In the genomic region with DNA sequence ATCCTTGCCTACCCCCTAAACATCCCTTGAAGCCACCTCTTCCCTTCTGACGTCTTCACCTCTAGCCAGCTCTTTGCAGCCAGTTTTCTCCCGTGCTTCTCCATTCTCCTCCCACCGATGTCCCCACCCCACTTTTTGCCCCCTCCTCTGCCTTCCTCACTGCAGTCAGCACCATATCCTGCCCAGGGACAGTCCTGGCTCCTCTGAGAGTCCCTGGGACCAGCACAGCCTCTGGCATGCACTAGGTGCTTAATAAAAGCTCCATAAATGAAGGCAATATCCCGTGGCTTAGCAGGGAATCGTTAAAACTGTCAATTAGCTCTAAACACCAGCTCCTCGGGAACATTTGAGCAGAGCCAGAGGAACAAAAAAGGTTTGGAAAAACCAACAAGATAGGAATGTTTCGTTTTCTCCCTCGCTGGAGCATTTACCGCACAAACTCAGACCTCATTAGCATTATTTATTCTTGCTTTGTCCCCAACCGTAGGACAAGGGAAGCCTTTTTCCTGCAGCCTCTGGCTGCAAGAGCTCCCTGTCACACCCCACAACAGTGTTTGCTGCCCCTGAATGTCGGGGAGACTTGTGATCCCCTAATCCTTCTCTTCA, we compare ENCODE assay signal across 18 cellular contexts. TPM values are rescaled to one million over a fixed set of nuclear protein-coding genes. Genes with fewer than 3 reads are reported as not detected.
"Had no signal": no experiment of that assay in that cellular context is flagged by ENCODE, and none has a peak within 500 bp of the region (broad histone marks: within the 10 kb centered on the region; RNA-seq: fewer than 3 reads in every experiment).

No MANE protein-coding gene starts in this region.

- DNase-seq: activated CD4-positive, alpha-beta T cell treated with anti-CD3 and anti-CD28 coated beads, Interleukin-2, amount 10 ng/mL, durations not matched to agents 24 days and 14 days; activated CD4-positive, CD25-positive, alpha-beta regulatory T cell; activated CD8-positive, alpha-beta memory T cell treated with anti-CD3 and anti-CD28 coated beads, Interleukin-2, amount 50 U/mL, for 48 hours; activated naive CD8-positive, alpha-beta T cell treated with anti-CD3 and anti-CD28 coated beads, Interleukin-2, amount 10 ng/mL, durations not matched to agents 7 days and 5 days; activated T-cell treated with anti-CD3 and anti-CD28 coated beads, Interleukin-2, amount 50 U/mL, for 72 hours; colonic mucosa; ovary; spleen had no signal

- H3K27me3 ChIP-seq: colonic mucosa, ovary had no signal

- ATAC-seq: activated T-cell treated with anti-CD3 and anti-CD28 coated beads, Interleukin-2, amount 50 U/mL, for 72 hours; sciatic nerve had no signal

- H3K4me1 Mint-ChIP-seq: activated CD4-positive, alpha-beta T cell treated with anti-CD3 and anti-CD28 coated beads, Interleukin-2, amount 10 ng/mL, durations not matched to agents 24 days and 14 days; activated naive CD8-positive, alpha-beta T cell treated with anti-CD3 and anti-CD28 coated beads, Interleukin-2, amount 10 ng/mL, durations not matched to agents 7 days and 5 days had no signal

- H3K4me3 ChIP-seq: colonic mucosa, esophagus muscularis mucosa, ovary, spleen, suprapubic skin had no signal

- H3K27me3 Mint-ChIP-seq: activated CD4-positive, alpha-beta T cell treated with anti-CD3 and anti-CD28 coated beads, Interleukin-2, amount 10 ng/mL, durations not matched to agents 24 days and 14 days had no signal

- H3K27ac Mint-ChIP-seq: activated CD4-positive, alpha-beta T cell treated with anti-CD3 and anti-CD28 coated beads, Interleukin-2, amount 10 ng/mL, durations not matched to agents 24 days and 14 days; activated naive CD8-positive, alpha-beta T cell treated with anti-CD3 and anti-CD28 coated beads, Interleukin-2, amount 10 ng/mL, durations not matched to agents 7 days and 5 days; activated T-cell treated with anti-CD3 and anti-CD28 coated beads, Interleukin-2, amount 50 U/mL, for 72 hours; stimulated activated naive CD8-positive, alpha-beta T cell treated with anti-CD3 and anti-CD28 coated beads, Interleukin-15, Interleukin-2, amounts not matched to agents 100 ng/mL and 50 ng/mL, for 24 hours had no signal

- H3K9me3 ChIP-seq: colonic mucosa, esophagus muscularis mucosa, ovary, spleen, suprapubic skin had no signal

- H3K27ac ChIP-seq: colonic mucosa, esophagus muscularis mucosa, ovary, spleen, suprapubic skin had no signal

- H3K4me3 Mint-ChIP-seq: activated CD4-positive, alpha-beta T cell treated with anti-CD3 and anti-CD28 coated beads, Interleukin-2, amount 10 ng/mL, durations not matched to agents 24 days and 14 days; activated naive CD8-positive, alpha-beta T cell treated with anti-CD3 and anti-CD28 coated beads, Interleukin-2, amount 10 ng/mL, durations not matched to agents 7 days and 5 days; activated T-cell treated with anti-CD3 and anti-CD28 coated beads, Interleukin-2, amount 50 U/mL, for 72 hours; nephron; stimulated activated naive CD8-positive, alpha-beta T cell treated with anti-CD3 and anti-CD28 coated beads, Interleukin-15, Interleukin-2, amounts not matched to agents 100 ng/mL and 50 ng/mL, for 24 hours had no signal

- H3K4me1 ChIP-seq: colonic mucosa, esophagus muscularis mucosa, spleen had no signal

- H3K36me3 Mint-ChIP-seq: activated naive CD8-positive, alpha-beta T cell treated with anti-CD3 and anti-CD28 coated beads, Interleukin-2, amount 10 ng/mL, durations not matched to agents 7 days and 5 days had no signal

- H3K9me3 Mint-ChIP-seq: activated CD4-positive, alpha-beta T cell treated with anti-CD3 and anti-CD28 coated beads, Interleukin-2, amount 10 ng/mL, durations not matched to agents 24 days and 14 days; activated naive CD8-positive, alpha-beta T cell treated with anti-CD3 and anti-CD28 coated beads, Interleukin-2, amount 10 ng/mL, durations not matched to agents 7 days and 5 days; activated T-cell treated with anti-CD3 and anti-CD28 coated beads, Interleukin-2, amount 50 U/mL, for 72 hours; nephron; stimulated activated naive CD8-positive, alpha-beta T cell treated with anti-CD3 and anti-CD28 coated beads, Interleukin-15, Interleukin-2, amounts not matched to agents 100 ng/mL and 50 ng/mL, for 24 hours had no signal

- H3K36me3 ChIP-seq: colonic mucosa, esophagus muscularis mucosa, ovary, spleen, suprapubic skin had no signal

RNA-seq across cellular contexts. Expression of gene MYL10, which starts 16.1 kb away (rescaled TPM):
- total RNA-seq: activated CD4-positive, alpha-beta T cell treated with anti-CD3 and anti-CD28 coated beads, Interleukin-2, amount 10 ng/mL, durations not matched to agents 24 days and 14 days; activated naive CD8-positive, alpha-beta T cell treated with anti-CD3 and anti-CD28 coated beads, Interleukin-2, amount 10 ng/mL, durations not matched to agents 7 days and 5 days; activated T-cell treated with anti-CD3 and anti-CD28 coated beads, Interleukin-2, amount 50 U/mL, for 72 hours; aorta; cardiac septum; colonic mucosa; esophagus muscularis mucosa; fibroblast of villous mesenchyme; lower leg skin; ovary; sciatic nerve; spleen; suprapubic skin; T-helper 2 cell treated with Interferon-gamma antibody and Interleukin-4, amounts not matched to agents 100 ng/mL and 5 ng/mL, for 36 hours had no signal
